Comparison of ENCODE assay signal across 8 cellular contexts in genomic region chr11:2902784-2903671, GRCh38. TPM values are rescaled to one million over a fixed set of nuclear protein-coding genes. Genes with fewer than 3 reads are reported as not detected.
DNase-seq lines count a peak whose midpoint lies in the region; ATAC-seq and TF ChIP-seq lines count a peak whose summit lies in the region.

No MANE protein-coding gene starts in this region.

- H3K36me3 ChIP-seq in BE2C (no peaks in the 10 kb centered on the region), breast epithelium (no peaks in the 10 kb centered on the region), muscle layer of colon (ENCODE audit: insufficient read depth, low read length) (no peaks in the 10 kb centered on the region)

- H3K27ac ChIP-seq in breast epithelium = peak overlapping the region; percentile 91 to 94
- peak overlapping the region; percentile 27 for H3K27ac ChIP-seq in muscle layer of colon (ENCODE audit: low read depth, low read length)

- ATAC-seq in HG03342 (IDR thresholded peaks at IDR 0.05; ENCODE audit: unreplicated experiment) (peak; percentile 1), HG03139 (IDR thresholded peaks at IDR 0.05; ENCODE audit: unreplicated experiment) (no peak), HG02970 (IDR thresholded peaks at IDR 0.05; ENCODE audit: low FRiP score, unreplicated experiment) (no peak)

- H3K9me3 ChIP-seq in BE2C (no peaks in the 10 kb centered on the region), breast epithelium (no peaks in the 10 kb centered on the region), muscle layer of colon (ENCODE audit: low read length) (no peaks in the 10 kb centered on the region)

- no peak for TF ChIP-seq POLR2A in breast epithelium (IDR thresholded peaks at IDR 0.05)

- H3K4me1 ChIP-seq in BE2C (no peaks in the 10 kb centered on the region), breast epithelium (peaks cover 11 to 23% of the 10 kb centered on the region in 2 donors), muscle layer of colon (ENCODE audit: insufficient read depth, low read length) (peaks cover 14% of the 10 kb centered on the region)

- peak overlapping the region; percentile 54; the same call in 1 of the 2 replicates for H3K4me3 ChIP-seq in BE2C (ENCODE audit: low read depth, low read length)
- peak overlapping the region; percentile 70 to 91 (median 70) for H3K4me3 ChIP-seq in breast epithelium
- H3K4me3 ChIP-seq in muscle layer of colon (ENCODE audit: low read depth in 1 of 2, low read length in 2 of 2) = peak overlapping the region in 1 of 2 donors; percentile 74

- intact Hi-C loops in breast epithelium (cut with DNase I; ENCODE audit: low total_unique reads) = no loop called here

- no peak for TF ChIP-seq CTCF in BE2C (IDR thresholded peaks at IDR 0.05; ENCODE audit: low read depth, low read length)
- no peak for TF ChIP-seq CTCF in breast epithelium (IDR thresholded peaks at IDR 0.05)

- DNase-seq in BE2C = no peak
- DNase-seq in breast epithelium (ENCODE audit: low spot score in 2 of 2) = no peak
- no peak for DNase-seq in NCI-H2081 (lab: John Stamatoyannopoulos, UW)
- DNase-seq in cerebellar nuclear complex (lab: John Stamatoyannopoulos, UW) = no peak

- no peak overlapping the region for H3K9ac ChIP-seq in muscle layer of colon (ENCODE audit: low read length)

- H3K27me3 ChIP-seq in BE2C (no peaks in the 10 kb centered on the region), breast epithelium (no peaks in the 10 kb centered on the region), muscle layer of colon (ENCODE audit: control insufficient read depth in 1 of 2, insufficient read depth in 2 of 2, low read length in 2 of 2) (peaks cover 0 to under 1% of the 10 kb centered on the region in 2 donors)

RNA-seq across cellular contexts. Expression of gene CDKN1C, which starts 17.5 kb away (rescaled TPM):
- polyA plus RNA-seq in BE2C (2012; ENCODE audit: insufficient read depth, insufficient read length, low read depth) = 3.6 TPM
- 100 to 1,000 TPM in 1 of 3 donors, 10 to 100 TPM in 2; 48.2 to 136 (median 88.8) TPM for total RNA-seq in breast epithelium

RNA-seq across cellular contexts. Expression of gene PHLDA2, which starts 26.2 kb away (rescaled TPM):
- not detected for polyA plus RNA-seq in BE2C (2012; ENCODE audit: insufficient read depth, insufficient read length, low read depth)
- 1 to 10 TPM in 2 of 3 donors, not detected in 1; 2.0 to 2.3 TPM for total RNA-seq in breast epithelium
